In genomic region chr3:141410408-141410807, GRCh38 we compare ENCODE assay signal across 8 cellular contexts. TPM values are rescaled to one million over a fixed set of nuclear protein-coding genes. Genes with fewer than 3 reads are reported as not detected.
A peak's percentile ranks its signal among the peaks of the same experiment; 100 is the strongest.
DNase-seq lines count a peak whose midpoint lies in the region; ATAC-seq and TF ChIP-seq lines count a peak whose summit lies in the region.

No MANE protein-coding gene starts in this region.

- peaks cover 58% of the 10 kb centered on the region for H3K4me1 ChIP-seq in mammary epithelial cell (ENCODE audit: insufficient read depth, low read length)

- H3K9me3 ChIP-seq in mammary epithelial cell (replicated peaks; ENCODE audit: insufficient read depth, low read length) = no peaks in the 10 kb centered on the region

- in situ Hi-C loops in mammary epithelial cell (cut with MboI; ENCODE audit: low sequenced_read_pairs in 2 of 2) = no loop called here

- peak overlapping the region; percentile 99 for H3K27ac Mint-ChIP-seq in activated naive CD4-positive, alpha-beta T cell treated with anti-CD3 and anti-CD28 coated beads, Interleukin-2, amount 50 U/mL, for 24 hours
- H3K27ac Mint-ChIP-seq in memory B cell = peak overlapping the region; percentile 99

- peaks cover 63% of the 10 kb centered on the region for H3K79me2 ChIP-seq in mammary epithelial cell (ENCODE audit: insufficient read depth, low read length)

- H3K36me3 ChIP-seq in mammary epithelial cell (ENCODE audit: insufficient read depth, low read length) = peaks cover 18% of the 10 kb centered on the region

- H3K27me3 Mint-ChIP-seq in activated naive CD4-positive, alpha-beta T cell treated with anti-CD3 and anti-CD28 coated beads, Interleukin-2, amount 50 U/mL, for 24 hours = no peaks in the 10 kb centered on the region
- no peaks in the 10 kb centered on the region for H3K27me3 Mint-ChIP-seq in memory B cell

- peaks cover 18% of the 10 kb centered on the region for H3K36me3 Mint-ChIP-seq in activated naive CD4-positive, alpha-beta T cell treated with anti-CD3 and anti-CD28 coated beads, Interleukin-2, amount 50 U/mL, for 24 hours
- peaks cover 34% of the 10 kb centered on the region for H3K36me3 Mint-ChIP-seq in memory B cell

- H3K4me1 Mint-ChIP-seq in activated naive CD4-positive, alpha-beta T cell treated with anti-CD3 and anti-CD28 coated beads, Interleukin-2, amount 50 U/mL, for 24 hours = peaks cover 88% of the 10 kb centered on the region
- H3K4me1 Mint-ChIP-seq in memory B cell = peaks cover 44% of the 10 kb centered on the region

- H3K27me3 ChIP-seq in mammary epithelial cell (ENCODE audit: insufficient read depth, low read length) = no peaks in the 10 kb centered on the region

- H4K20me1 ChIP-seq in mammary epithelial cell (ENCODE audit: insufficient read depth, low read length) = no peaks in the 10 kb centered on the region

- TSS peak; percentile 54 for BruUV-seq in mammary epithelial cell (replicated peaks; lab: Mats Ljungman, UMichigan)

- ATAC-seq in memory B cell (ENCODE audit: low read depth) (no peak), HG03460 (IDR thresholded peaks at IDR 0.05; ENCODE audit: unreplicated experiment) (no peak), HG03045 (IDR thresholded peaks at IDR 0.05; ENCODE audit: unreplicated experiment) (no peak), omental fat pad (ENCODE audit: low FRiP score) (no peak), GM21447 (IDR thresholded peaks at IDR 0.05; ENCODE audit: unreplicated experiment) (no peak)

- H3K4me3 ChIP-seq in mammary epithelial cell (replicated peaks in 1 of 3; ENCODE audit: insufficient read depth in 1 of 3, low read depth in 2 of 3, low read length in 3 of 3) = no peak overlapping the region

- dilution Hi-C loops in mammary epithelial cell (cut with HindIII; ENCODE audit: low sequenced_read_pairs) = loop anchor here (5.0 kb wide), 2 partner anchors 42 to 43 kb away; partner anchors contain the start of gene ZBTB38

- intact Hi-C loops in mammary epithelial cell (cut with micrococcal nuclease) = no loop called here

- H3K9ac ChIP-seq in mammary epithelial cell (ENCODE audit: insufficient read depth, low read length) = no peak overlapping the region

- H3K4me3 Mint-ChIP-seq in activated naive CD4-positive, alpha-beta T cell treated with anti-CD3 and anti-CD28 coated beads, Interleukin-2, amount 50 U/mL, for 24 hours = no peak overlapping the region
- no peak overlapping the region for H3K4me3 Mint-ChIP-seq in memory B cell

- no peak for TF ChIP-seq CTCF in mammary epithelial cell (conservative IDR thresholded peaks at IDR 0.05 in 1 of 2, IDR thresholded peaks at IDR 0.05 in 1 of 2; ENCODE audit: extremely low read depth in 1 of 2, insufficient read depth in 1 of 2, low read depth in 1 of 2, low read length in 2 of 2)
- no peak for TF ChIP-seq CTCF in omental fat pad (IDR thresholded peaks at IDR 0.05)

- CTCF ChIA-PET in mammary epithelial cell (lab: Charles Lee; ENCODE audit: low non-redundant PET) = interaction anchor here (0.7 kb wide), 1 partner anchor 27 kb away, joined by 5 read pairs; no protein-coding TSS in a partner anchor

- WGBS in mammary epithelial cell (ENCODE audit: low coverage, missing lambda C conversion rate) = 28% methylated on average over 3 of the region's 3 CpGs

- H3K4me2 ChIP-seq in mammary epithelial cell (ENCODE audit: insufficient read depth, low read depth, low read length) = no peak overlapping the region

- no peak for DNase-seq in activated naive CD4-positive, alpha-beta T cell treated with Interleukin-2 at 50 U/mL for 16 hours
- DNase-seq in mammary epithelial cell (no peak), memory B cell (ENCODE audit: low spot score in 2 of 2) (no peak), omental fat pad (ENCODE audit: low spot score) (no peak)

- no peak overlapping the region for H2AFZ ChIP-seq in mammary epithelial cell (ENCODE audit: low read depth, low read length)

- H3K27ac ChIP-seq in mammary epithelial cell (ENCODE audit: insufficient read depth, low read depth, low read length) = peak overlapping the region; percentile 85

- H3K9me3 Mint-ChIP-seq in activated naive CD4-positive, alpha-beta T cell treated with anti-CD3 and anti-CD28 coated beads, Interleukin-2, amount 50 U/mL, for 24 hours = no peaks in the 10 kb centered on the region
- no peaks in the 10 kb centered on the region for H3K9me3 Mint-ChIP-seq in memory B cell

RNA-seq across cellular contexts. Expression of gene ZBTB38, which starts 42.1 kb away (rescaled TPM):
- total RNA-seq in mammary epithelial cell = 100 to 1,000 TPM in 1 of 2 donors, 10 to 100 TPM in 1; 64.7 to 110 TPM
- polyA plus RNA-seq in mammary epithelial cell = 33.8 TPM
- 57.1 TPM for polyA minus RNA-seq in mammary epithelial cell
- total RNA-seq in omental fat pad = 100 to 1,000 TPM in 3 of 4 donors, 10 to 100 TPM in 1; 70.1 to 133 (median 108) TPM
